Comparison of ENCODE assay signal across 8 cellular contexts in the genomic region with DNA sequence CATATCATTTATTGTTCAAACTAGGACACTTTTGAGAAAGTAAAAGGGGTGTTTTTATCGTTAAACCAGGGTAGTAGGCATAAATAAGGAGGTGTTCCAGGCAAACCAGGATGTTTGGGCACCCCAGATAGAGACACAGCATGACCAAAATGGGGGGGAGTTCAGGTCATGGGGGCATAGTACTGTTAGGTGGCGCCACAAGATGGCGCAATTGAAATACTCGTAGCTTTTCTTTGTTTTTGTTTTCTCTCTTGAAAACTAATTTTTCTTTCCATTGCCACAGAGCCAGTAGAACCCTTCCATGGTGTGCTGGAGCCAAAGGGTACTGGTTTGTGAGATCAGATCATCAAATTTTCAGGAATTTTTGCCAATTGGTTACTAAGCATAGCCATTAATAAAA.
DNase-seq lines count a peak whose midpoint lies in the region; ATAC-seq lines count a peak whose summit lies in the region.

No MANE protein-coding gene starts in this region.

- H3K4me1 ChIP-seq in stomach smooth muscle (ENCODE audit: control insufficient read depth, insufficient read depth, low read length) = peaks cover 11% of the 10 kb centered on the region

- intact Hi-C loops in activated CD4-positive, alpha-beta T cell treated with anti-CD3 and anti-CD28 coated beads for 36 hours (cut with DNase I, micrococcal nuclease) = loop anchor here (2.0 to 10.0 kb wide), 3 partner anchors 280 to 650 kb away; a partner anchor contains a TSS
- intact Hi-C loops in Right ventricle myocardium superior (cut with DNase I) = loop anchor here (10.0 kb wide), 5 partner anchors 80 to 450 kb away; a partner anchor contains a TSS

- H3K4me1 Mint-ChIP-seq in activated CD4-positive, alpha-beta T cell treated with anti-CD3 and anti-CD28 coated beads for 36 hours = peaks cover 29% of the 10 kb centered on the region

- POLR2A ChIA-PET in activated CD4-positive, alpha-beta T cell treated with anti-CD3 and anti-CD28 coated beads for 36 hours (lab: Charles Lee) = no interaction called here

- no peak for ATAC-seq in activated CD4-positive, alpha-beta T cell treated with anti-CD3 and anti-CD28 coated beads for 36 hours
- peak; percentile 53 for ATAC-seq in Right ventricle myocardium superior (ENCODE audit: poor library complexity)
- no peak for ATAC-seq in HG03196 (IDR thresholded peaks at IDR 0.05; ENCODE audit: unreplicated experiment)

- peak overlapping the region; percentile 31 for H3K27ac ChIP-seq in stomach smooth muscle (ENCODE audit: low read length)

- DNase-seq in activated CD4-positive, alpha-beta T cell treated with anti-CD3 and anti-CD28 coated beads for 36 hours = peak; percentile 58
- no peak for DNase-seq in activated CD4-positive, alpha-beta T cell treated with anti-CD3 and anti-CD28 coated beads for 1 hour
- DNase-seq in NCI-H2107 treated with DMSO at 0.1 percent for 48 hours (lab: John Stamatoyannopoulos, UW; ENCODE audit: unreplicated experiment) = peak; percentile 35
- peak; percentile 44 for DNase-seq in activated T-cell treated with anti-CD3 and anti-CD28 coated beads, Interleukin-2, amount 50 U/mL, for 1 hour
- DNase-seq in Right ventricle myocardium superior = no peak
- DNase-seq in amniotic stem cell (lab: John Stamatoyannopoulos, UW) = no peak

- peaks cover 0 to 2% of the 10 kb centered on the region in 2 donors for H3K9me3 ChIP-seq in stomach smooth muscle (ENCODE audit: control insufficient read depth in 2 of 2, low read length in 2 of 2)

- no peaks in the 10 kb centered on the region for H3K36me3 ChIP-seq in stomach smooth muscle (ENCODE audit: control insufficient read depth in 2 of 2, insufficient read depth in 2 of 2, low read length in 2 of 2)

- H3K27me3 ChIP-seq in stomach smooth muscle (ENCODE audit: control insufficient read depth in 1 of 2, insufficient read depth in 2 of 2, low read length in 2 of 2) = peaks cover 0 to 26% of the 10 kb centered on the region in 2 donors

- no peak overlapping the region for H3K4me3 ChIP-seq in stomach smooth muscle (ENCODE audit: low read length in 2 of 2)

- no peak overlapping the region for H3K27ac Mint-ChIP-seq in activated CD4-positive, alpha-beta T cell treated with anti-CD3 and anti-CD28 coated beads for 36 hours

- H3K9me3 Mint-ChIP-seq in activated CD4-positive, alpha-beta T cell treated with anti-CD3 and anti-CD28 coated beads for 36 hours (ENCODE audit: low read depth) = no peaks in the 10 kb centered on the region

- H3K36me3 Mint-ChIP-seq in activated CD4-positive, alpha-beta T cell treated with anti-CD3 and anti-CD28 coated beads for 36 hours (ENCODE audit: low read depth) = no peaks in the 10 kb centered on the region

- no peak overlapping the region for H3K9ac ChIP-seq in stomach smooth muscle (ENCODE audit: low read length in 2 of 2)

- H3K4me3 Mint-ChIP-seq in activated CD4-positive, alpha-beta T cell treated with anti-CD3 and anti-CD28 coated beads for 36 hours = no peak overlapping the region

- H3K27me3 Mint-ChIP-seq in activated CD4-positive, alpha-beta T cell treated with anti-CD3 and anti-CD28 coated beads for 36 hours = no peaks in the 10 kb centered on the region

- CTCF ChIA-PET in activated CD4-positive, alpha-beta T cell treated with anti-CD3 and anti-CD28 coated beads for 36 hours (lab: Charles Lee) = interaction anchor here (0.7 to 1.5 kb wide), 4 partner anchors 36 to 910 kb away, joined by 3 to 6 read pairs (median 4); no protein-coding TSS in a partner anchor

Comparison
In these comparisons a context has a peak if more than half of its experiments do, and no peak if none do; other contexts are left out.
1. DNase-seq: peak in activated CD4-positive, alpha-beta T cell treated with anti-CD3 and anti-CD28 coated beads for 36 hours (single experiment), NCI-H2107 treated with DMSO at 0.1 percent for 48 hours (single experiment) and activated T-cell treated with anti-CD3 and anti-CD28 coated beads, Interleukin-2, amount 50 U/mL, for 1 hour (single experiment); none in activated CD4-positive, alpha-beta T cell treated with anti-CD3 and anti-CD28 coated beads for 1 hour (single experiment), Right ventricle myocardium superior (single experiment) and amniotic stem cell (single experiment).